In the genomic region with DNA sequence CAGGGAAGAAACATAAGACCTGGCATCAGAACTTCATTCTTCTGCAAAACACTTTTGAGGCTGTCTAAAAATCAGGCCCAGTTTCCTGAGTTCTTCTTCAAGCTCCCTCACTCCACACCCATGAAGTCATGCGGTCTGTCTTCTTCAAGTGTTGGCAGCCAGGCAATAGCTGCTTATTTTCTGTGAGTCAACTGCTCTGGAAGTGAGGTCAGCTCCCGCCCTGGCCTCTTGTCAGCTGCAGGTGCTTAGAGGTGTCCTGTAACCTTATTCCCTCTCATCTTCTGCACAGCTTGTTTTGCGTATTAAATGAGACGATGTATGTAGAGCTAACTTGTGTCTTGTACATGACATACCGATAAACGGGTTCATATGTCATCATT, we compare ENCODE assay signal across 18 cellular contexts.
A peak's percentile ranks its signal among the peaks of the same experiment; 100 is the strongest.
DNase-seq lines count a peak whose midpoint lies in the region; ATAC-seq and TF ChIP-seq lines count a peak whose summit lies in the region.
"Had no signal": no experiment of that assay in that cellular context is flagged by ENCODE, and none has a peak within 500 bp of the region (broad histone marks: within the 10 kb centered on the region; RNA-seq: fewer than 3 reads in every experiment).

No MANE protein-coding gene starts in this region.

- peaks cover 52 to 60% (median 57%) of the 10 kb centered on the region in 4 donors for H3K4me1 ChIP-seq in esophagus muscularis mucosa
- H3K4me1 ChIP-seq: right lobe of liver had no signal

- peaks cover 0 to 7% (median 1%) of the 10 kb centered on the region in 4 donors for H3K9me3 ChIP-seq in esophagus muscularis mucosa
- H3K9me3 ChIP-seq: right lobe of liver had no signal

- WGBS in esophagus muscularis mucosa: 85% methylated on average over 6 of the region's 6 CpGs

- no peak for TF ChIP-seq CTCF in esophagus muscularis mucosa (IDR thresholded peaks at IDR 0.05)

- H3K27ac ChIP-seq in esophagus muscularis mucosa (replicated peaks in 1 of 4): peak overlapping the region in 3 of 4 donors; percentile 65 to 81 (median 76)
- H3K27ac ChIP-seq: right lobe of liver had no signal

- no peak for TF ChIP-seq EP300 in esophagus muscularis mucosa (IDR thresholded peaks at IDR 0.05)

- H3K4me3 ChIP-seq in esophagus muscularis mucosa: no peak overlapping the region
- H3K4me3 ChIP-seq: right lobe of liver had no signal

- TF ChIP-seq POLR2A in esophagus muscularis mucosa (IDR thresholded peaks at IDR 0.05; ENCODE audit: low read depth): no peak

- intact Hi-C loops in esophagus muscularis mucosa (cut with DNase I) (no loop called here), posterior vena cava (cut with DNase I) (loop anchor here in 1 of 2 donors (10.0 kb wide), 1 partner anchor 199 kb away; no protein-coding TSS in a partner anchor)

- no peak for ATAC-seq in GM21737 (IDR thresholded peaks at IDR 0.05; ENCODE audit: unreplicated experiment)
- ATAC-seq: activated naive CD8-positive, alpha-beta T cell treated with anti-CD3 and anti-CD28 coated beads, Interleukin-2, amount 50 U/mL, for 24 hours; natural killer cell; right lobe of liver had no signal

- no peaks in the 10 kb centered on the region for H3K36me3 ChIP-seq in esophagus muscularis mucosa
- H3K36me3 ChIP-seq: right lobe of liver had no signal

- DNase-seq in ELF-1 (ENCODE audit: low read depth, low spot score) (peak; percentile 8), RPMI7951 (ENCODE audit: low read depth) (peak; percentile 79), esophagus muscularis mucosa (ENCODE audit: extremely low spot score) (no peak), posterior vena cava (ENCODE audit: low spot score) (peak; percentile 83), NCI-H82 (lab: John Stamatoyannopoulos, UW) (no peak), NCI-H774 (lab: John Stamatoyannopoulos, UW) (no peak)
- no peak for DNase-seq in stimulated activated CD8-positive, alpha-beta memory T cell treated with anti-CD3 and anti-CD28 coated beads, Interleukin-4, amount 100 ng/mL, for 48 hours
- DNase-seq: activated CD4-positive, CD25-positive, alpha-beta regulatory T cell; activated naive CD8-positive, alpha-beta T cell treated with anti-CD3 and anti-CD28 coated beads, Interleukin-2, amount 50 U/mL, for 24 hours; activated T-cell treated with anti-CD3 and anti-CD28 coated beads for 4 hours; C1 segment of cervical spinal cord; KG1; kidney glomerular epithelial cell; natural killer cell; NCI-H1930 had no signal

- no peaks in the 10 kb centered on the region for H3K27me3 ChIP-seq in esophagus muscularis mucosa
- H3K27me3 ChIP-seq: dorsolateral prefrontal cortex, right lobe of liver had no signal

Comparison
In these comparisons a context has a peak if more than half of its experiments do, and no peak if none do; other contexts are left out.
1. DNase-seq: peak in ELF-1 (single experiment), RPMI7951 (single experiment) and posterior vena cava (single experiment); none in esophagus muscularis mucosa (single experiment), stimulated activated CD8-positive, alpha-beta memory T cell treated with anti-CD3 and anti-CD28 coated beads, Interleukin-4, amount 100 ng/mL, for 48 hours (single experiment), NCI-H82 (single experiment) and NCI-H774 (single experiment).